In the genomic region with DNA sequence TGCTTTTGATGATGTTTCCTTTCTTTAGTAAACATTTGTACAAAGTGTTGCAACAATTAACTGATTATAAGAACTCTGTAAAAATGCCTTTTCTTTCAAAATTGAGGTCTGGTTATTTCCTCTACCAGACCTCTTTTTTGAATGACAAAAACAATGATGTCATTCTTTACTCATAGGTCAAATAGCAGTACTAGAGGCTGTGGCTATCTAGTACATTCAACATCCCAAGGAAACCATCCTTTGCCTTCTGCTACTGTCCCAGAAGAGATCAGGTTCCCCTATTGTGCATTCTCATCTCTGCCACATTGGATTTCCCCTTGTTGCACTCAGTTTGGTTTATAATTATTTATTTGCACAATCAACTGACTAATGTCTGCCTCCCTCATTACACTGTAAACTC, we compare ENCODE assay signal across 21 cellular contexts. TPM values are rescaled to one million over a fixed set of nuclear protein-coding genes. Genes with fewer than 3 reads are reported as not detected.
DNase-seq lines count a peak whose midpoint lies in the region; ATAC-seq and TF ChIP-seq lines count a peak whose summit lies in the region.
"Had no signal": no experiment of that assay in that cellular context is flagged by ENCODE, and none has a peak within 500 bp of the region (broad histone marks: within the 10 kb centered on the region; RNA-seq: fewer than 3 reads in every experiment).

No MANE protein-coding gene starts in this region.

- H3K9me1 ChIP-seq in IMR-90 (ENCODE audit: insufficient read depth, low read length): no peaks in the 10 kb centered on the region

- no peaks in the 10 kb centered on the region for H3K4me1 Mint-ChIP-seq in stimulated activated naive CD8-positive, alpha-beta T cell treated with anti-CD3 and anti-CD28 coated beads, Interleukin-15, amount 100 ng/mL, for 72 hours
- H3K4me1 Mint-ChIP-seq: CD4-positive, CD25-positive, alpha-beta regulatory T cell; nephron had no signal

- no peaks in the 10 kb centered on the region for H3K4me1 ChIP-seq in IMR-90 (ENCODE audit: control insufficient read depth, insufficient read depth, low read length)
- H3K4me1 ChIP-seq: adrenal gland had no signal

- H3K23ac ChIP-seq in IMR-90 (ENCODE audit: low read depth, low read length): no peak overlapping the region

- in situ Hi-C loops in IMR-90 (cut with MboI; ENCODE audit: low sequenced_read_pairs): no loop called here

- no peak for TF ChIP-seq POLR2A in IMR-90 (IDR thresholded peaks at IDR 0.05; ENCODE audit: low read depth, low read length)

- H3K79me1 ChIP-seq in IMR-90 (ENCODE audit: low read depth in 1 of 2, low read length in 2 of 2): no peaks in the 10 kb centered on the region

- dilution Hi-C loops in IMR-90 (cut with HindIII; ENCODE audit: low sequenced_read_pairs, unreplicated experiment): no loop called here

- H3K4me3 ChIP-seq in IMR-90 (ENCODE audit: insufficient read depth, low read depth, low read length) (no peak overlapping the region), choroid plexus epithelial cell (ENCODE audit: low read depth, low read length) (no peak overlapping the region)
- H3K4me3 ChIP-seq: adrenal gland had no signal

- H3K56ac ChIP-seq in IMR-90 (ENCODE audit: extremely low read depth, insufficient read depth, low read length): no peak overlapping the region

- H3K27me3 ChIP-seq in IMR-90 (ENCODE audit: control insufficient read depth, insufficient read depth, low read length): no peaks in the 10 kb centered on the region
- H3K27me3 ChIP-seq: adrenal gland had no signal

- no peak overlapping the region for H2BK15ac ChIP-seq in IMR-90 (ENCODE audit: low read depth, low read length)

- H3K9ac ChIP-seq in IMR-90 (ENCODE audit: low read depth, low read length): no peak overlapping the region

- TF ChIP-seq RAD21 in IMR-90 (IDR thresholded peaks at IDR 0.05; ENCODE audit: low read length): no peak

- no peak overlapping the region for H4K91ac ChIP-seq in IMR-90 (ENCODE audit: insufficient read depth, low read depth, low read length)

- TF ChIP-seq CTCF in IMR-90 (conservative IDR thresholded peaks at IDR 0.05; ENCODE audit: low read depth, low read length): no peak
- no peak for TF ChIP-seq CTCF in choroid plexus epithelial cell (conservative IDR thresholded peaks at IDR 0.05; ENCODE audit: low read depth, low read length)

- H4K20me1 ChIP-seq in IMR-90 (ENCODE audit: insufficient read depth, low read length): no peaks in the 10 kb centered on the region

- no peak overlapping the region for H2AK9ac ChIP-seq in IMR-90 (replicated peaks; ENCODE audit: low read depth, low read length, poor library complexity)

- peak; percentile 55 for ATAC-seq in stimulated activated naive CD8-positive, alpha-beta T cell treated with anti-CD3 and anti-CD28 coated beads, Interleukin-15, Interleukin-2, amounts not matched to agents 100 U/mL and 50 U/mL, for 24 hours
- ATAC-seq in stimulated activated naive CD8-positive, alpha-beta T cell treated with anti-CD3 and anti-CD28 coated beads, Interleukin-15, amount 100 ng/mL, for 72 hours: no peak
- peak; percentile 88 for ATAC-seq in IMR-90 (ENCODE audit: low read depth)
- ATAC-seq: left lobe of liver had no signal

- H2BK20ac ChIP-seq in IMR-90 (ENCODE audit: low read depth, low read length): no peak overlapping the region

- no peak overlapping the region for H3K4me3 Mint-ChIP-seq in stimulated activated naive CD8-positive, alpha-beta T cell treated with anti-CD3 and anti-CD28 coated beads, Interleukin-15, amount 100 ng/mL, for 72 hours
- H3K4me3 Mint-ChIP-seq: CD4-positive, CD25-positive, alpha-beta regulatory T cell; H9; nephron had no signal

- no peak overlapping the region for H3K18ac ChIP-seq in IMR-90 (ENCODE audit: low read depth, low read length)

- H3K36me3 ChIP-seq in IMR-90 (ENCODE audit: control insufficient read depth, insufficient read depth, low read length): no peaks in the 10 kb centered on the region
- H3K36me3 ChIP-seq: adrenal gland had no signal

- H3K27me3 Mint-ChIP-seq in stimulated activated naive CD8-positive, alpha-beta T cell treated with anti-CD3 and anti-CD28 coated beads, Interleukin-15, amount 100 ng/mL, for 72 hours: peaks cover 10% of the 10 kb centered on the region

- H3K4ac ChIP-seq in IMR-90 (ENCODE audit: low read depth, low read length): no peak overlapping the region

- no peak for DNase-seq in stimulated activated naive CD8-positive, alpha-beta T cell treated with anti-CD3 and anti-CD28 coated beads, Interleukin-15, Interleukin-2, amounts not matched to agents 100 U/mL and 50 U/mL, for 24 hours
- no peak for DNase-seq in stimulated activated naive CD8-positive, alpha-beta T cell treated with anti-CD3 and anti-CD28 coated beads, Interleukin-15, amount 100 ng/mL, for 72 hours
- DNase-seq in IMR-90 (peak; percentile 86), choroid plexus epithelial cell (ENCODE audit: low read depth) (peak; percentile 49), T-helper 9 cell (no peak), NOMO-1 (lab: John Stamatoyannopoulos, UW; ENCODE audit: unreplicated experiment in 2 of 2) (no peak), germinal center (ENCODE audit: low spot score) (no peak), GF-D8 (lab: John Stamatoyannopoulos, UW) (no peak)
- DNase-seq: activated CD4-positive, alpha-beta T cell treated with anti-CD3 and anti-CD28 coated beads for 48 hours; activated CD8-positive, alpha-beta memory T cell treated with anti-CD3 and anti-CD28 coated beads, Interleukin-2, amount 50 U/mL, for 4 hours; activated effector memory CD4-positive, alpha-beta T cell treated with Interleukin-2 at 50 U/mL for 16 hours; adrenal gland; CD4-positive, CD25-positive, alpha-beta regulatory T cell; H9; midbrain; NCI-H2029 treated with DMSO at 0.1 percent for 48 hours; NCI-H524; posterior cingulate gyrus; SW 1271 had no signal

- H4K8ac ChIP-seq in IMR-90 (ENCODE audit: low read depth in 2 of 2, low read length in 2 of 2): no peak overlapping the region

- no peak overlapping the region for H4K5ac ChIP-seq in IMR-90 (ENCODE audit: low read depth, low read length)

- no peak overlapping the region for H2AFZ ChIP-seq in IMR-90 (replicated peaks; ENCODE audit: low read length, poor library complexity)

- no peak overlapping the region for H3K27ac Mint-ChIP-seq in stimulated activated naive CD8-positive, alpha-beta T cell treated with anti-CD3 and anti-CD28 coated beads, Interleukin-15, amount 100 ng/mL, for 72 hours
- H3K27ac Mint-ChIP-seq: CD4-positive, CD25-positive, alpha-beta regulatory T cell; H9; nephron had no signal

- H3K4me2 ChIP-seq in IMR-90 (ENCODE audit: low read depth, low read length): no peak overlapping the region

- no peak overlapping the region for H3K14ac ChIP-seq in IMR-90 (replicated peaks; ENCODE audit: low read depth, low read length)

- CTCF ChIA-PET in IMR-90 (lab: Yijun Ruan, JAX): no interaction called here

- no peak overlapping the region for H2AK5ac ChIP-seq in IMR-90 (ENCODE audit: low read depth, low read length)

- no TSS peak for BruUV-seq in IMR-90 (replicated peaks; lab: Mats Ljungman, UMichigan)

- peaks cover 5 to 13% of the 10 kb centered on the region in 2 donors for H3K9me3 Mint-ChIP-seq in stimulated activated naive CD8-positive, alpha-beta T cell treated with anti-CD3 and anti-CD28 coated beads, Interleukin-15, amount 100 ng/mL, for 72 hours

- H3K9me3 ChIP-seq in IMR-90 (ENCODE audit: control insufficient read depth, insufficient read depth, low read length): no peaks in the 10 kb centered on the region
- H3K9me3 ChIP-seq: adrenal gland had no signal

- H2BK5ac ChIP-seq in IMR-90 (ENCODE audit: low read depth, low read length, poor library complexity, severe bottlenecking): no peak overlapping the region

- intact Hi-C loops in IMR-90 (cut with micrococcal nuclease): no loop called here

- H2BK120ac ChIP-seq in IMR-90 (ENCODE audit: low read depth, low read length): no peak overlapping the region

- no peak overlapping the region for H3K27ac ChIP-seq in IMR-90 (ENCODE audit: insufficient read depth, low read length)
- H3K27ac ChIP-seq: adrenal gland had no signal

- POLR2A ChIA-PET in IMR-90 (lab: Charles Lee; ENCODE audit: unreplicated experiment): no interaction called here

TF ChIP-seq in IMR-90, 13 proteins besides CTCF, POLR2A, EP300 and RAD21:
- no peak for TF ChIP-seq NFE2L2 (IDR thresholded peaks at IDR 0.05; ENCODE audit: low read depth, low read length)
- peak; percentile 0; the same call in 1 of the 2 replicates for TF ChIP-seq CEBPB (IDR thresholded peaks at IDR 0.05; ENCODE audit: low read depth, low read length)

RNA-seq across cellular contexts. Expression of a gene that starts 19.1 kb away (rescaled TPM):
- total RNA-seq in IMR-90 (2012; rRNA removed): 13.6 and 32.2 TPM in 2 replicates
- 15.2 and 19.0 TPM in 2 replicates for polyA plus RNA-seq in IMR-90 (2012; rRNA removed)
- 1.3 and 2.1 TPM in 2 replicates for polyA plus RNA-seq in IMR-90 (2012; cell fraction: cytosol; rRNA removed)
- 0.81 and 3.5 TPM in 2 replicates for polyA plus RNA-seq in IMR-90 (2012; cell fraction: nucleus; rRNA removed; ENCODE audit: low replicate concordance)

Comparison
In these comparisons a context has a peak if more than half of its experiments do, and no peak if none do; other contexts are left out.
1. DNase-seq: peak in IMR-90 (single experiment) and choroid plexus epithelial cell (single experiment); none in stimulated activated naive CD8-positive, alpha-beta T cell treated with anti-CD3 and anti-CD28 coated beads, Interleukin-15, Interleukin-2, amounts not matched to agents 100 U/mL and 50 U/mL, for 24 hours (single experiment), stimulated activated naive CD8-positive, alpha-beta T cell treated with anti-CD3 and anti-CD28 coated beads, Interleukin-15, amount 100 ng/mL, for 72 hours (0 of 2), T-helper 9 cell (single experiment), NOMO-1 (0 of 2), germinal center (single experiment) and GF-D8 (single experiment).